In genomic region chr16:1942810-1943726, GRCh38 we compare ENCODE assay signal across 1 cellular context.
TF ChIP-seq lines count a peak whose summit lies in the region.

TSS of gene MSRB1 (minus strand) at chr16:1943199. CDS start at chr16:1943156, 43 bp downstream.

TF ChIP-seq in HepG2, 621 proteins besides CTCF, POLR2A, EP300 and RAD21 (continued from another document and continues in another):
- TF ChIP-seq SNAPC4 (CRISPR knock-in tag; IDR thresholded peaks at IDR 0.05) (peak; percentile 67; the same call in 1 of the 2 replicates), ZNF639 (CRISPR knock-in tag; conservative IDR thresholded peaks at IDR 0.05) (peak; percentile 91), SMAD1 (CRISPR knock-in tag; IDR thresholded peaks at IDR 0.05; ENCODE audit: borderline replicate concordance, low read depth) (peak; percentile 45; the same call in 1 of the 2 replicates), SIX4 (CRISPR knock-in tag; IDR thresholded peaks at IDR 0.05) (no peak), PITX1 (CRISPR knock-in tag; IDR thresholded peaks at IDR 0.05) (0 out of 2 replicates have a peak, but pooled peaks have one; percentile 49), NCOA5 (CRISPR knock-in tag; IDR thresholded peaks at IDR 0.05) (no peak), ELF1 (CRISPR knock-in tag; IDR thresholded peaks at IDR 0.05) (peak; percentile 92), DBP (CRISPR knock-in tag; IDR thresholded peaks at IDR 0.05; ENCODE audit: not compliant biosample characterization) (no peak), NFYB (CRISPR knock-in tag; IDR thresholded peaks at IDR 0.05) (peak; percentile 84), TFDP2 (CRISPR knock-in tag; IDR thresholded peaks at IDR 0.05) (peak; percentile 60), RFX5 (IDR thresholded peaks at IDR 0.05; ENCODE audit: low read depth, low read length) (no peak), ZHX2 (IDR thresholded peaks at IDR 0.05; ENCODE audit: low read depth) (no peak), ZHX2 (CRISPR knock-in tag; IDR thresholded peaks at IDR 0.05; ENCODE audit: borderline replicate concordance) (0 out of 2 replicates have a peak, but pooled peaks have one; percentile 33), ZBTB20 (CRISPR knock-in tag; IDR thresholded peaks at IDR 0.05; ENCODE audit: borderline replicate concordance, low read depth) (no peak), ZNF691 (CRISPR knock-in tag; IDR thresholded peaks at IDR 0.05; ENCODE audit: borderline replicate concordance, low read depth) (peak; percentile 79; the same call in 1 of the 2 replicates), IRF9 (CRISPR knock-in tag; IDR thresholded peaks at IDR 0.05; ENCODE audit: borderline replicate concordance) (peak; percentile 80; the same call in 1 of the 2 replicates), SMAD3 (CRISPR knock-in tag; IDR thresholded peaks at IDR 0.05) (peak; percentile 21; the same call in 1 of the 2 replicates), ZFX (CRISPR knock-in tag; IDR thresholded peaks at IDR 0.05; ENCODE audit: low read depth) (peak; percentile 67), SPEN (CRISPR knock-in tag; IDR thresholded peaks at IDR 0.05; ENCODE audit: low read depth) (peak; percentile 48; the same call in 1 of the 2 replicates), SOX13 (IDR thresholded peaks at IDR 0.05) (0 out of 2 replicates have a peak, but pooled peaks have one; percentile 15), SOX13 (CRISPR knock-in tag; conservative IDR thresholded peaks at IDR 0.05 in 1 of 2, IDR thresholded peaks at IDR 0.05 in 1 of 2) (no peak), HDAC1 (CRISPR knock-in tag; IDR thresholded peaks at IDR 0.05) (peak; percentile 77), POLR2G (IDR thresholded peaks at IDR 0.05; ENCODE audit: low read depth, low read length) (peak; percentile 95), AGO2 (optimal IDR thresholded peaks at IDR 0.05; ENCODE audit: low read depth, low read length) (peak; percentile 82), MAFG (CRISPR knock-in tag; IDR thresholded peaks at IDR 0.05) (no peak), GTF3A (CRISPR knock-in tag; conservative IDR thresholded peaks at IDR 0.05) (no peak), AKNA (CRISPR knock-in tag; IDR thresholded peaks at IDR 0.05; ENCODE audit: borderline replicate concordance) (no peak), ARNTL (CRISPR knock-in tag; IDR thresholded peaks at IDR 0.05) (peak; percentile 62; the same call in 1 of the 2 replicates), ZFY (CRISPR knock-in tag; IDR thresholded peaks at IDR 0.05) (peak; percentile 37), RXRB (CRISPR knock-in tag; IDR thresholded peaks at IDR 0.05; ENCODE audit: borderline replicate concordance) (0 out of 2 replicates have a peak, but pooled peaks have one; percentile 17), GATA4 (IDR thresholded peaks at IDR 0.05; ENCODE audit: borderline replicate concordance, low read depth) (peak; percentile 65; the same call in 1 of the 2 replicates), FOSL2 (CRISPR knock-in tag; IDR thresholded peaks at IDR 0.05) (peak; percentile 28; the same call in 1 of the 2 replicates), CREM (IDR thresholded peaks at IDR 0.05) (no peak), CREM (CRISPR knock-in tag; IDR thresholded peaks at IDR 0.05) (no peak), ZNF256 (CRISPR knock-in tag; conservative IDR thresholded peaks at IDR 0.05) (no peak), ZNF263 (CRISPR knock-in tag; IDR thresholded peaks at IDR 0.05) (peak; percentile 22)
